In the genomic region with DNA sequence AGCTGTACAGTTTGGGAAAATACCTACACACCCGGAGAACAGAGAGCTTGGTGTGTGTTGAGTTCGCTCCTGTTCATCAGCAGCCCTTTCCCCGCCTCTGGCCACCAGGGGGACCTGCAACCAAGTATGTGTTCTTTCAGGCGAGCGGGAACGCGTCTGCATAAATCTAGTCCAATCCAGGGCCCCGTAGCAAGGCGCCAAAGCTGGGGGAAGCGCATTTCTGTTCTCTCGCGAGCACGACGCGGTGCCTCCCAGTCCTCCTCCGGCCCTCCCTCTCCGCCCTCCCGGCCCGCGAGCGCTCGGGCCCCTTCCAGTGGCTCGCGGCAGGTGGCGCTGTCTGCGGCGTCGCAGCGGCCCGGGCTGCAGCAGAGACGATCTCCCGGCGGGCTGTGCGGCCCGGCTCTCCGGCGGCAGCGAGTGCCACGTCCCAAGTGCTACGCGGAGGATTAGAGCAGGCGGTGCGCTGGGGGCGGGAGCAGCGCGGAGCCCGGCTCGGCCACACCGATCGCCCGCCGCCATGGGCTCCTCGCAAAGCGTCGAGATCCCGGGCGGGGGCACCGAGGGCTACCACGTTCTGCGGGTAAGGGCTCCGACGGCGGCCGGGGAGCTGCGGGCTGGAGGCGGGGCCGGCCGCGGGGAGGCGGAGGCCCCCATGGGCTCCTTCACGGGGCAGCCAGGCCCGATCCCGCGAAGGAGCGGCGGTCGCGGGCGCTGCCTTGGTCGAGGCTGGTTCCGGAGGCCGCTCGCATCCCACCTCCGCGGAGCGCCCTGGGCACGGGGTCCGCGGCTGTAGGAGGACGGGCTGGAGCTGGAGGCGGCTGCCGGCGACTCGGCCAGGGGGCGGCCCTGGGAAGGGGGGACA, we compare ENCODE assay signal across 8 cellular contexts. TPM values are rescaled to one million over a fixed set of nuclear protein-coding genes. Genes with fewer than 3 reads are reported as not detected.
A peak's percentile ranks its signal among the peaks of the same experiment; 100 is the strongest.
DNase-seq lines count a peak whose midpoint lies in the region; ATAC-seq and TF ChIP-seq lines count a peak whose summit lies in the region.

A gene (plus strand): TSS at position 430 of the 862 bp plus-strand sequence. CDS start 88 bp downstream, at position 518.

- H3K4me1 ChIP-seq in CD4-positive, CD25-positive, alpha-beta regulatory T cell (ENCODE audit: control insufficient read depth, insufficient read depth, low read length, poor library complexity, severe bottlenecking): peaks cover 33% of the 10 kb centered on the region
- peaks cover 11 to 49% of the 10 kb centered on the region in 2 donors for H3K4me1 ChIP-seq in left lung

- H3K9me3 ChIP-seq in CD4-positive, CD25-positive, alpha-beta regulatory T cell (ENCODE audit: control insufficient read depth in 2 of 2, low read length in 2 of 2): no peaks in the 10 kb centered on the region
- peaks cover 0 to 3% of the 10 kb centered on the region in 2 donors for H3K9me3 ChIP-seq in left lung

- peak; percentile 93 for ATAC-seq in CD4-positive, CD25-positive, alpha-beta regulatory T cell (ENCODE audit: low read depth in 2 of 2)
- peak; percentile 92 for ATAC-seq in GM19395 (IDR thresholded peaks at IDR 0.05; ENCODE audit: unreplicated experiment)
- peak; percentile 82 for ATAC-seq in HG03565 (IDR thresholded peaks at IDR 0.05; ENCODE audit: unreplicated experiment)
- ATAC-seq in left lung: peak; percentile 97

- peak; percentile 95 to 99 for TF ChIP-seq CTCF in left lung (IDR thresholded peaks at IDR 0.05)

- no peaks in the 10 kb centered on the region for H3K27me3 ChIP-seq in CD4-positive, CD25-positive, alpha-beta regulatory T cell (ENCODE audit: control insufficient read depth, insufficient read depth, low read length)
- H3K27me3 ChIP-seq in left lung: no peaks in the 10 kb centered on the region

- H3K27ac ChIP-seq in CD4-positive, CD25-positive, alpha-beta regulatory T cell (ENCODE audit: insufficient read depth, low read length, poor library complexity, severe bottlenecking): peak within 1 kb of the TSS; percentile 88
- peak within 1 kb of the TSS; percentile 97 to 98 for H3K27ac ChIP-seq in left lung

- H3K4me3 ChIP-seq in CD4-positive, CD25-positive, alpha-beta regulatory T cell (ENCODE audit: low read depth, low read length): peak within 1 kb of the TSS; percentile 98
- peak within 1 kb of the TSS; percentile 94 to 96 for H3K4me3 ChIP-seq in left lung

- peaks cover 27 to 56% (median 38%) of the 10 kb centered on the region in 4 donors for H3K4me1 Mint-ChIP-seq in CD4-positive, CD25-positive, alpha-beta regulatory T cell
- H3K4me1 Mint-ChIP-seq in dendritic cell treated with granulocyte-macrophage colony-stimulating factor and Interleukin-4, amounts not matched to agents 40 ng/mL and 50 ng/mL, for 4 days (ENCODE audit: low read depth): peaks cover 31% of the 10 kb centered on the region

- DNase-seq in CD4-positive, CD25-positive, alpha-beta regulatory T cell: peak; percentile 97 to 100 (median 99)
- peak; percentile 98 for DNase-seq in NCI-H748 treated with DMSO at 0.1 percent for 48 hours (lab: John Stamatoyannopoulos, UW)
- peak; percentile 97 for DNase-seq in activated CD4-positive, alpha-beta T cell treated with anti-CD3 and anti-CD28 coated beads, Interleukin-2, amount 50 U/mL, for 24 hours (ENCODE audit: low read depth in 1 of 2, low spot score in 1 of 2)
- peak; percentile 99 to 100 for DNase-seq in left lung
- DNase-seq in stimulated activated CD4-positive, alpha-beta T cell treated with anti-CD3 and anti-CD28 coated beads, Interleukin-2, amount 100 ng/mL, for 48 hours: peak; percentile 93 to 96

- peaks cover 0 to 5% (median 0%) of the 10 kb centered on the region in 7 donors for H3K9me3 Mint-ChIP-seq in CD4-positive, CD25-positive, alpha-beta regulatory T cell
- H3K9me3 Mint-ChIP-seq in dendritic cell treated with granulocyte-macrophage colony-stimulating factor and Interleukin-4, amounts not matched to agents 40 ng/mL and 50 ng/mL, for 4 days: peaks cover 19% of the 10 kb centered on the region

- H3K27ac Mint-ChIP-seq in CD4-positive, CD25-positive, alpha-beta regulatory T cell: peak within 1 kb of the TSS; percentile 98 to 99 (median 99)
- peak within 1 kb of the TSS; percentile 91 for H3K27ac Mint-ChIP-seq in dendritic cell treated with granulocyte-macrophage colony-stimulating factor and Interleukin-4, amounts not matched to agents 40 ng/mL and 50 ng/mL, for 4 days

- peak within 1 kb of the TSS; percentile 95 to 97 (median 96) for H3K4me3 Mint-ChIP-seq in CD4-positive, CD25-positive, alpha-beta regulatory T cell
- H3K4me3 Mint-ChIP-seq in dendritic cell treated with granulocyte-macrophage colony-stimulating factor and Interleukin-4, amounts not matched to agents 40 ng/mL and 50 ng/mL, for 4 days: peak within 1 kb of the TSS; percentile 89

- intact Hi-C loops in dendritic cell treated with granulocyte-macrophage colony-stimulating factor and Interleukin-4, amounts not matched to agents 40 ng/mL and 50 ng/mL, for 4 days (cut with micrococcal nuclease): loop anchor here (1.0 kb wide), 1 partner anchor 505 kb away; a partner anchor contains a TSS
- intact Hi-C loops in left lung (cut with DNase I): no loop called here

- H3K36me3 Mint-ChIP-seq in CD4-positive, CD25-positive, alpha-beta regulatory T cell: no peaks in the 10 kb centered on the region
- peaks cover 6% of the 10 kb centered on the region for H3K36me3 Mint-ChIP-seq in dendritic cell treated with granulocyte-macrophage colony-stimulating factor and Interleukin-4, amounts not matched to agents 40 ng/mL and 50 ng/mL, for 4 days (ENCODE audit: low read depth)

- no peaks in the 10 kb centered on the region for H3K36me3 ChIP-seq in CD4-positive, CD25-positive, alpha-beta regulatory T cell (ENCODE audit: control insufficient read depth, insufficient read depth, low read length)
- H3K36me3 ChIP-seq in left lung: no peaks in the 10 kb centered on the region

- no peaks in the 10 kb centered on the region for H3K27me3 Mint-ChIP-seq in CD4-positive, CD25-positive, alpha-beta regulatory T cell
- no peaks in the 10 kb centered on the region for H3K27me3 Mint-ChIP-seq in dendritic cell treated with granulocyte-macrophage colony-stimulating factor and Interleukin-4, amounts not matched to agents 40 ng/mL and 50 ng/mL, for 4 days

RNA-seq across cellular contexts. Expression of the gene that starts here (rescaled TPM):
- total RNA-seq in CD4-positive, CD25-positive, alpha-beta regulatory T cell: 77.5 TPM
- polyA plus RNA-seq in CD4-positive, CD25-positive, alpha-beta regulatory T cell: 10 to 100 TPM; 86.0 to 98.9 (median 93.5) TPM
- total RNA-seq in left lung: 10 to 100 TPM; 80.7 to 84.4 TPM

Comparison
In these comparisons a context has a peak if more than half of its experiments do, and no peak if none do; other contexts are left out.
1. Peak in every context shown above with its lines: DNase-seq, ATAC-seq, H3K4me3 ChIP-seq and H3K27ac ChIP-seq.